In the genomic region with DNA sequence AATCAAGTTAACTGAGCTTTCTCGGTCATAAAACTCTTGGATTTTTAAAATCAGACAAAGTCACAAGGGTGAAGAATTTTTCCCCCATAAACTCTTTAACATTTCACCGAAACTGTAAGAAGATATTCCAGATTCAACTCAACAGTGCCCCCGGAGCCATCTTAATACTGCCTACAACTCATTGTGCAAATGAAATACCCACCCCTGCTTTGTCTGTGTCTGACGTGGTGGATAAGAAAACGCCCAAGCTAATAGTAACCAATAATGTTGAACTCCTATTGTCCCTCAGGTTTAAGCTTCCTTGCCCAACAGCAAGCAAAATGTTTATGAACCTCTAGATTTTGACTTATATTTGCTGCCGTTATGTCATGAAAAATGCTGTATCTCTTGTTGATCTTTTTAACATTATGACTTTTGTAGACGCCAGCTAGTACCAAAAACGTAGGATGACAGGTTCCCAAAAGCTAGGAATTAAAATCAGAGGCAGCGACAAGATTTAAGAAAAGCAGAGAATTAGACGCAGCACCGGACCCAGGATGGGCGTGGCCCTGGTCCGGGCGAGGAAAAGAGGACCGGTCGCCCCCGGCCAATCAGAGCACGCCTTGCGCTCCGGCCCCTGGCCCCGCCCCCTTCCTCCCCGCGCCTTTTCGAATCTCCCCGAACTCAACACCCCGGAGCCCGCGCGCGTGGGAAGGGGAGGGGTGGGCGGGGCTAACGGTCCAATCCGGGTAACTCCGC, we compare ENCODE assay signal across 8 cellular contexts. TPM values are rescaled to one million over a fixed set of nuclear protein-coding genes. Genes with fewer than 3 reads are reported as not detected.
A peak's percentile ranks its signal among the peaks of the same experiment; 100 is the strongest.
DNase-seq lines count a peak whose midpoint lies in the region; ATAC-seq and TF ChIP-seq lines count a peak whose summit lies in the region.

No MANE protein-coding gene starts in this region.

- H2AFZ ChIP-seq in KMS-11 (ENCODE audit: low read depth) (no peak overlapping the region; the same call in 1 of the 2 replicates), PC-9 (peak overlapping the region; percentile 91)

- H3K36me3 ChIP-seq in KMS-11 (ENCODE audit: insufficient read depth) (peaks cover 4% of the 10 kb centered on the region; the same call in 1 of the 2 replicates), PC-9 (ENCODE audit: low read depth) (no peaks in the 10 kb centered on the region; the same call in 1 of the 2 replicates), muscle layer of colon (ENCODE audit: insufficient read depth, low read length) (peaks cover 11% of the 10 kb centered on the region)

- no peaks in the 10 kb centered on the region for H3K9me3 ChIP-seq in PC-9 (ENCODE audit: insufficient read depth, low read depth)
- H3K9me3 ChIP-seq in muscle layer of colon (ENCODE audit: low read length), result no peaks in the 10 kb centered on the region

- peak overlapping the region; percentile 92 for H3K4me3 ChIP-seq in KMS-11 (IDR thresholded peaks at IDR 0.05; ENCODE audit: insufficient read depth, low read depth, low read length)
- H3K4me3 ChIP-seq in PC-9, result peak overlapping the region; percentile 92
- H3K4me3 ChIP-seq in muscle layer of colon (ENCODE audit: low read depth in 1 of 2, low read length in 2 of 2), result peak overlapping the region; percentile 30 to 90

- peaks cover 18% of the 10 kb centered on the region for H3K4me1 Mint-ChIP-seq in activated T-cell treated with anti-CD3 and anti-CD28 coated beads, Interleukin-2, amount 50 U/mL, for 4 hours (ENCODE audit: low read depth)

- peaks cover 10% of the 10 kb centered on the region; the same call in 1 of the 2 replicates for H3F3A ChIP-seq in PC-9 (ENCODE audit: insufficient read depth, low read depth)

- POLR2A ChIA-PET in PC-9 (lab: Charles Lee; ENCODE audit: unreplicated experiment), result interaction anchor here (0.6 to 0.7 kb wide), 2 partner anchors 11 to 30 kb away, joined by 3 to 7 read pairs; a partner anchor contains a TSS

- no peaks in the 10 kb centered on the region for H3K27me3 ChIP-seq in KMS-11 (ENCODE audit: insufficient read depth, low read depth)
- no peaks in the 10 kb centered on the region for H3K27me3 ChIP-seq in PC-9 (ENCODE audit: insufficient read depth, low read depth)
- H3K27me3 ChIP-seq in muscle layer of colon (ENCODE audit: control insufficient read depth in 1 of 2, insufficient read depth in 2 of 2, low read length in 2 of 2), result no peaks in the 10 kb centered on the region

- peak overlapping the region; percentile 88; the same call in 1 of the 2 replicates for H3K9ac ChIP-seq in KMS-11
- peak overlapping the region; percentile 66 for H3K9ac ChIP-seq in muscle layer of colon (ENCODE audit: low read length)

- peak; percentile 81 for ATAC-seq in GM21723 (IDR thresholded peaks at IDR 0.05; ENCODE audit: unreplicated experiment)
- peak; percentile 76 to 79 for ATAC-seq in activated T-cell treated with anti-CD3 and anti-CD28 coated beads, Interleukin-2, amount 50 U/mL, for 4 hours
- peak; percentile 90 for ATAC-seq in esophagus mucosa

- peak overlapping the region; percentile 14; the same call in 1 of the 2 replicates for H3K27ac ChIP-seq in KMS-11
- H3K27ac ChIP-seq in PC-9, result no peak overlapping the region
- H3K27ac ChIP-seq in muscle layer of colon (ENCODE audit: low read depth, low read length), result peak overlapping the region; percentile 19

- no peak for TF ChIP-seq CTCF in KMS-11 (conservative IDR thresholded peaks at IDR 0.05; ENCODE audit: low read depth, low read length)
- no peak for TF ChIP-seq CTCF in PC-9 (conservative IDR thresholded peaks at IDR 0.05)

- H3K4me2 ChIP-seq in KMS-11, result peak overlapping the region; percentile 83
- H3K4me2 ChIP-seq in PC-9, result peak overlapping the region; percentile 99

- peaks cover 26% of the 10 kb centered on the region for H3K4me1 ChIP-seq in KMS-11 (ENCODE audit: low read depth, poor library complexity, severe bottlenecking)
- peaks cover 15% of the 10 kb centered on the region for H3K4me1 ChIP-seq in PC-9 (replicated peaks; ENCODE audit: insufficient read depth)
- H3K4me1 ChIP-seq in muscle layer of colon (ENCODE audit: insufficient read depth, low read length), result peaks cover 16% of the 10 kb centered on the region

- peak overlapping the region; percentile 78 for H3K4me3 Mint-ChIP-seq in activated T-cell treated with anti-CD3 and anti-CD28 coated beads, Interleukin-2, amount 50 U/mL, for 4 hours

- H3K79me2 ChIP-seq in KMS-11 (ENCODE audit: insufficient read depth, low read depth), result peaks cover 33% of the 10 kb centered on the region
- H3K79me2 ChIP-seq in PC-9 (ENCODE audit: low read depth), result peaks cover 28% of the 10 kb centered on the region

- intact Hi-C loops in PC-9 (cut with micrococcal nuclease; ENCODE audit: unreplicated experiment), result loop anchor here (2.0 to 5.0 kb wide), 2 partner anchors 83 to 94 kb away; a partner anchor contains a TSS

- CTCF ChIA-PET in PC-9 (lab: Charles Lee), result interaction anchor here (0.5 kb wide), 1 partner anchor 92 kb away, joined by 3 read pairs; a partner anchor contains a TSS

- H4K20me1 ChIP-seq in KMS-11 (ENCODE audit: insufficient read depth) (0 out of 2 replicates have a peak, but pooled peaks cover 3% of the 10 kb centered on the region), PC-9 (ENCODE audit: insufficient read depth) (no peaks in the 10 kb centered on the region; the same call in 1 of the 2 replicates)

- H3K36me3 Mint-ChIP-seq in activated T-cell treated with anti-CD3 and anti-CD28 coated beads, Interleukin-2, amount 50 U/mL, for 4 hours (ENCODE audit: insufficient read depth), result peaks cover 9% of the 10 kb centered on the region

- DNase-seq in DMS 273 (lab: John Stamatoyannopoulos, UW; ENCODE audit: unreplicated experiment) (peak; percentile 98), PC-9 (peak in 1 of 2 experiments; percentile 89)
- peak; percentile 92 for DNase-seq in activated T-cell treated with anti-CD3 and anti-CD28 coated beads, Interleukin-2, amount 50 U/mL, for 4 hours
- peak; percentile 82 to 91 for DNase-seq in stimulated activated CD8-positive, alpha-beta memory T cell treated with anti-CD3 and anti-CD28 coated beads, Interleukin-7, amount 100 ng/mL, for 1 hour (ENCODE audit: low read depth in 2 of 2)

- H3K9me2 ChIP-seq in PC-9 (ENCODE audit: insufficient read depth), result no peaks in the 10 kb centered on the region

- no peaks in the 10 kb centered on the region for H3K9me3 Mint-ChIP-seq in activated T-cell treated with anti-CD3 and anti-CD28 coated beads, Interleukin-2, amount 50 U/mL, for 4 hours

- no peaks in the 10 kb centered on the region for H3K27me3 Mint-ChIP-seq in activated T-cell treated with anti-CD3 and anti-CD28 coated beads, Interleukin-2, amount 50 U/mL, for 4 hours (ENCODE audit: low read depth)

- BruUV-seq in PC-9 (replicated peaks; lab: Mats Ljungman, UMichigan), result TSS peak; percentile 41

RNA-seq across cellular contexts. Expression of a gene that starts 1.1 kb away (rescaled TPM):
- total RNA-seq in PC-9 (2021) (302 and 349 TPM in 2 replicates), esophagus mucosa (110 TPM)
- total RNA-seq in activated T-cell treated with anti-CD3 and anti-CD28 coated beads, Interleukin-2, amount 50 U/mL, for 4 hours, result 10 to 100 TPM; 68.0 to 94.8 (median 80.0) TPM

RNA-seq across cellular contexts. Expression of a gene that starts 29.6 kb away (rescaled TPM):
- total RNA-seq in PC-9 (2021) (30.2 and 34.0 TPM in 2 replicates), esophagus mucosa (11.1 TPM)
- 1 to 10 TPM; 4.5 to 7.5 (median 5.4) TPM for total RNA-seq in activated T-cell treated with anti-CD3 and anti-CD28 coated beads, Interleukin-2, amount 50 U/mL, for 4 hours

RNA-seq across cellular contexts. Expression of a gene that starts 45.9 kb away (rescaled TPM):
- total RNA-seq in PC-9 (2021), result 11.0 and 11.3 TPM in 2 replicates
- 1 to 10 TPM; 4.1 to 4.6 (median 4.5) TPM for total RNA-seq in activated T-cell treated with anti-CD3 and anti-CD28 coated beads, Interleukin-2, amount 50 U/mL, for 4 hours
- 3.3 TPM for total RNA-seq in esophagus mucosa
